Comparison of ENCODE assay signal across 9 cellular contexts in genomic region chr13:38687246-38688229, GRCh38. TPM values are rescaled to one million over a fixed set of nuclear protein-coding genes. Genes with fewer than 3 reads are reported as not detected.
DNase-seq lines count a peak whose midpoint lies in the region; ATAC-seq lines count a peak whose summit lies in the region.
"Had no signal": no experiment of that assay in that cellular context is flagged by ENCODE, and none has a peak within 500 bp of the region (broad histone marks: within the 10 kb centered on the region; RNA-seq: fewer than 3 reads in every experiment).

No MANE protein-coding gene starts in this region.

- H3K9me3 ChIP-seq in SJCRH30 (replicated peaks) = no peaks in the 10 kb centered on the region

- no peaks in the 10 kb centered on the region for H3K36me3 ChIP-seq in SJCRH30

- H3K4me1 ChIP-seq in SJCRH30 = peaks cover 9% of the 10 kb centered on the region

- no peak overlapping the region for H3K27ac ChIP-seq in SJCRH30

- DNase-seq in SJCRH30 (peak in 1 of 2 experiments; percentile 44), left ventricle myocardium superior (peak; percentile 35), retina (peak; percentile 87), NCI-H524 treated with DMSO at 0.1 percent for 48 hours (lab: John Stamatoyannopoulos, UW) (no peak)
- DNase-seq in stimulated activated CD4-positive, alpha-beta T cell treated with anti-CD3 and anti-CD28 coated beads, Interleukin-4, amount 100 ng/mL, for 4 hours = no peak
- DNase-seq: activated T-cell treated with anti-CD3 and anti-CD28 coated beads, Interleukin-2, amount 50 U/mL, for 4 hours had no signal

- peak overlapping the region; percentile 62 for H3K4me3 ChIP-seq in SJCRH30

- H3K27me3 ChIP-seq in SJCRH30 = no peaks in the 10 kb centered on the region

- intact Hi-C loops in left ventricle myocardium superior (cut with micrococcal nuclease) = no loop called here

- peak; percentile 31 for ATAC-seq in GM19324 (IDR thresholded peaks at IDR 0.05; ENCODE audit: low FRiP score, unreplicated experiment)
- ATAC-seq in left ventricle myocardium superior = peak; percentile 29
- ATAC-seq in HG03571 (IDR thresholded peaks at IDR 0.05; ENCODE audit: unreplicated experiment) = no peak
- ATAC-seq in HG03457 (IDR thresholded peaks at IDR 0.05; ENCODE audit: unreplicated experiment) = no peak

RNA-seq across cellular contexts. Expression of gene FREM2, which starts 0.7 kb away (rescaled TPM):
- 4.3 and 4.7 TPM in 2 replicates for total RNA-seq in SJCRH30 (2014; rRNA removed; shearing (Covaris generic))
- 0.64 TPM for total RNA-seq in left ventricle myocardium superior

Comparison
In these comparisons a context has a peak if more than half of its experiments do, and no peak if none do; other contexts are left out.
1. ATAC-seq: peak in GM19324 (single experiment) and left ventricle myocardium superior (single experiment); none in HG03571 (single experiment) and HG03457 (single experiment).
2. DNase-seq: peak in left ventricle myocardium superior (single experiment) and retina (single experiment); none in stimulated activated CD4-positive, alpha-beta T cell treated with anti-CD3 and anti-CD28 coated beads, Interleukin-4, amount 100 ng/mL, for 4 hours (0 of 2) and NCI-H524 treated with DMSO at 0.1 percent for 48 hours (single experiment).